Comparison of ENCODE assay signal across 12 cellular contexts in the genomic region with DNA sequence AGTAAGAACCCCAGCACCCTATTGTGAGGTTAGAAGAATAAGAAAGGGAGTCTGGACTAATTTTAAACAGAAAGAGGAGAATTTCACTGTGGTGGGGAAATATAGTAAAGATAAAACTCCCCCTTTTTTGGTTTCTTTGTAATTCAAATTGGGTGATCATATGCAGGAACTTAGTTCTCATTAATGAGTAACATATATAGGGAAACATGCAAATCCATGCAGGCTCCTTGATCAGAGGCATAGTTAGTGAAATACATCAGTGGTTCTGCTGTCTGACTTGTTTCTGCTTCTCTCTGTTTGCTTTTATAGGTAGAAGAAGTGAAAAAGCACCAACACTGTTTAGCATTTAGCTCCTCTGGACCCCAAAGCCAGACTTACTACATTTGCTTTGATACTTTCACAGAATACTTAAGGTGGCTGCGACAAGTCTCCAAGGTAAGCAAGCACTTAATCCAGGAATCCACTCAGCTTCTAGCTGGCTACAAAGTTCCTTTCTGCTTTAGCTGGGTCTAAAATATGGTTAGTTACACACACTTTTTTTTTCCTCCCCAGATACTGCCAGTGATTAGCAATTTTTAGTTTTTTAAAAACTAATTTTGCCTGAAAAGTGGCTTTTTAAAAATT.
A peak's percentile ranks its signal among the peaks of the same experiment; 100 is the strongest.
DNase-seq lines count a peak whose midpoint lies in the region; ATAC-seq, FAIRE-seq and TF ChIP-seq lines count a peak whose summit lies in the region.
"Had no signal": no experiment of that assay in that cellular context is flagged by ENCODE, and none has a peak within 500 bp of the region (broad histone marks: within the 10 kb centered on the region; RNA-seq: fewer than 3 reads in every experiment).

No MANE protein-coding gene starts in this region.

- POLR2A ChIA-PET in activated B cell treated with CpG ODN at 0.5 μM for 24 hours (lab: Charles Lee): interaction anchor here (0.8 to 1.0 kb wide), 2 partner anchors 31 to 123 kb away, joined by 3 read pairs; no protein-coding TSS in a partner anchor

- H3K9me3 Mint-ChIP-seq in activated B cell treated with CpG ODN at 0.5 μM for 24 hours: no peaks in the 10 kb centered on the region
- H3K9me3 Mint-ChIP-seq: CD4-positive, CD25-positive, alpha-beta regulatory T cell had no signal

- no peaks in the 10 kb centered on the region for H3K4me1 ChIP-seq in tibial artery

- CTCF ChIA-PET in activated B cell treated with CpG ODN at 0.5 μM for 24 hours (lab: Charles Lee): no interaction called here

- peak overlapping the region; percentile 74 for H3K27ac Mint-ChIP-seq in activated B cell treated with CpG ODN at 0.5 μM for 24 hours
- H3K27ac Mint-ChIP-seq: activated CD4-positive, alpha-beta memory T cell treated with anti-CD3 and anti-CD28 coated beads for 36 hours had no signal

- H3K27me3 ChIP-seq in tibial artery: no peaks in the 10 kb centered on the region

- H3K27ac ChIP-seq in tibial artery: no peak overlapping the region

- no peaks in the 10 kb centered on the region for H3K27me3 Mint-ChIP-seq in activated B cell treated with CpG ODN at 0.5 μM for 24 hours
- H3K27me3 Mint-ChIP-seq: activated CD4-positive, alpha-beta memory T cell treated with anti-CD3 and anti-CD28 coated beads for 36 hours; CD4-positive, CD25-positive, alpha-beta regulatory T cell had no signal

- no peak for DNase-seq in activated B cell treated with CpG ODN at 0.5 μM for 24 hours
- DNase-seq in NCI-H1694 (lab: John Stamatoyannopoulos, UW): no peak
- DNase-seq in NCI-H446 (lab: John Stamatoyannopoulos, UW): no peak
- no peak for DNase-seq in H54 (ENCODE audit: insufficient read length, low spot score)
- DNase-seq in tibial artery: no peak
- DNase-seq: activated CD4-positive, alpha-beta memory T cell treated with anti-CD3 and anti-CD28 coated beads for 36 hours; CD4-positive, CD25-positive, alpha-beta regulatory T cell; left colon had no signal

- intact Hi-C loops in activated B cell treated with CpG ODN at 0.5 μM for 24 hours (cut with micrococcal nuclease): loop anchor here (2.0 kb wide), 1 partner anchor 54 kb away; no protein-coding TSS in a partner anchor
- intact Hi-C loops in tibial artery (cut with DNase I; ENCODE audit: low total_unique reads): no loop called here

- TF ChIP-seq CTCF in activated B cell treated with CpG ODN at 0.5 μM for 24 hours (IDR thresholded peaks at IDR 0.05) (no peak), tibial artery (IDR thresholded peaks at IDR 0.05) (no peak)

- peaks cover 37% of the 10 kb centered on the region for H3K4me1 Mint-ChIP-seq in activated B cell treated with CpG ODN at 0.5 μM for 24 hours

- no peak for TF ChIP-seq POLR2A in GM18505 (IDR thresholded peaks at IDR 0.05; ENCODE audit: borderline replicate concordance, extremely low read depth, insufficient read depth, insufficient read length)
- TF ChIP-seq POLR2A in H54 (IDR thresholded peaks at IDR 0.05; ENCODE audit: low read depth, low read length): no peak

- no peak for FAIRE-seq in H54 (lab: Jason Lieb, UNC)
- FAIRE-seq: astrocyte had no signal

- no peaks in the 10 kb centered on the region for H3K9me3 ChIP-seq in tibial artery

- no peaks in the 10 kb centered on the region for H3K36me3 ChIP-seq in tibial artery

- H3K4me3 Mint-ChIP-seq in activated B cell treated with CpG ODN at 0.5 μM for 24 hours: peak overlapping the region; percentile 38
- H3K4me3 Mint-ChIP-seq: activated CD4-positive, alpha-beta memory T cell treated with anti-CD3 and anti-CD28 coated beads for 36 hours; CD4-positive, CD25-positive, alpha-beta regulatory T cell had no signal

- H3K4me3 ChIP-seq in tibial artery: no peak overlapping the region

- H3K36me3 Mint-ChIP-seq in activated B cell treated with CpG ODN at 0.5 μM for 24 hours (ENCODE audit: low read depth): peaks cover 4% of the 10 kb centered on the region

- ATAC-seq in GM18505 (IDR thresholded peaks at IDR 0.05; ENCODE audit: unreplicated experiment): peak; percentile 56
- peak; percentile 75 for ATAC-seq in GM21390 (IDR thresholded peaks at IDR 0.05; ENCODE audit: unreplicated experiment)
- ATAC-seq in HG03064 (IDR thresholded peaks at IDR 0.05; ENCODE audit: low read depth, unreplicated experiment): peak; percentile 83
- ATAC-seq in activated B cell treated with CpG ODN at 0.5 μM for 24 hours (ENCODE audit: low read depth): peak; percentile 73
- ATAC-seq: left colon had no signal
